ENCODE assay signal across 8 cellular contexts in genomic region chr15:69298697-69299441, GRCh38. TPM values are rescaled to one million over a fixed set of nuclear protein-coding genes. Genes with fewer than 3 reads are reported as not detected.
A peak's percentile ranks its signal among the peaks of the same experiment; 100 is the strongest.
DNase-seq lines count a peak whose midpoint lies in the region; ATAC-seq and TF ChIP-seq lines count a peak whose summit lies in the region.

PAQR5 (plus strand) TSS chr15:69298912; CDS start chr15:69360081, 61,169 bp downstream.

- peak within 1 kb of the TSS; percentile 29 for H3K9ac ChIP-seq in endodermal cell (ENCODE audit: extremely low read depth, low read length, poor library complexity, severe bottlenecking)

- H3K27me3 ChIP-seq in endodermal cell (ENCODE audit: control insufficient read depth, insufficient read depth, low read length, poor library complexity, severe bottlenecking), result peaks cover 21% of the 10 kb centered on the region
- peaks cover 12% of the 10 kb centered on the region for H3K27me3 ChIP-seq in muscle layer of duodenum (ENCODE audit: low read depth, low read length)
- no peaks in the 10 kb centered on the region for H3K27me3 ChIP-seq in aorta (ENCODE audit: control insufficient read depth in 1 of 2, insufficient read depth in 2 of 2, low read length in 1 of 2)
- peaks cover 6 to 10% of the 10 kb centered on the region in 2 donors for H3K27me3 ChIP-seq in uterus

- H3K27ac Mint-ChIP-seq in endodermal cell, result no peak within 1 kb of the TSS

- H3K36me3 ChIP-seq in endodermal cell (ENCODE audit: control insufficient read depth, insufficient read depth, low read length) (peaks cover 12% of the 10 kb centered on the region), muscle layer of duodenum (ENCODE audit: control insufficient read depth in 1 of 2, insufficient read depth in 2 of 2, low read length in 2 of 2) (no peaks in the 10 kb centered on the region), aorta (ENCODE audit: control insufficient read depth in 1 of 2, insufficient read depth in 2 of 2, low read length in 1 of 2) (no peaks in the 10 kb centered on the region), uterus (no peaks in the 10 kb centered on the region)

- DNase-seq in activated T-cell treated with anti-CD3 and anti-CD28 coated beads for 24 hours (ENCODE audit: low read depth) (peak; percentile 9), RWPE1 (ENCODE audit: low spot score) (peak; percentile 71), endodermal cell (peak; percentile 76), aorta (peak; percentile 49 to 76), uterus (no peak)
- no peak for DNase-seq in activated T-cell treated with anti-CD3 and anti-CD28 coated beads, Interleukin-2, amount 50 U/mL, for 1 hour
- DNase-seq in stimulated activated naive CD4-positive, alpha-beta T cell treated with Interleukin-2 at 50 U/mL for 16 hours (lab: John Stamatoyannopoulos, UW), result no peak

- peaks cover 47% of the 10 kb centered on the region for H3K27me3 Mint-ChIP-seq in endodermal cell (ENCODE audit: insufficient read depth)

- peak within 1 kb of the TSS; percentile 60 for H3K4me3 Mint-ChIP-seq in endodermal cell

- peaks cover 28% of the 10 kb centered on the region for H3K4me1 Mint-ChIP-seq in endodermal cell

- WGBS in endodermal cell (ENCODE audit: insufficient coverage in 1 of 2, insufficient read length in 1 of 2), 2 experiments, result 2 to 6% methylated on average over 27 to 74 of the region's 74 CpGs
- 1% methylated on average over 47 to 74 of the region's 74 CpGs for WGBS in aorta, 2 donors

- no peak for TF ChIP-seq POLR2A in uterus (IDR thresholded peaks at IDR 0.05)

- CTCF ChIA-PET in RWPE1 (lab: Yijun Ruan, JAX), result interaction anchor here (0.6 to 1.0 kb wide), 2 partner anchors 96 to 265 kb away, joined by 4 to 5 read pairs; no protein-coding TSS in a partner anchor

- TF ChIP-seq CTCF in RWPE1 (conservative IDR thresholded peaks at IDR 0.05; ENCODE audit: low read depth) (no peak), endodermal cell (conservative IDR thresholded peaks at IDR 0.05) (no peak), uterus (IDR thresholded peaks at IDR 0.05) (no peak)

- H3K4me1 ChIP-seq in endodermal cell (ENCODE audit: control insufficient read depth, insufficient read depth, low read length), result no peaks in the 10 kb centered on the region
- H3K4me1 ChIP-seq in muscle layer of duodenum (ENCODE audit: control insufficient read depth in 1 of 2, insufficient read depth in 2 of 2, low read length in 2 of 2), result peaks cover 0 to 13% of the 10 kb centered on the region in 2 donors
- H3K4me1 ChIP-seq in aorta (ENCODE audit: control insufficient read depth in 1 of 2, insufficient read depth in 2 of 2, low read length in 2 of 2), result no peaks in the 10 kb centered on the region
- peaks cover 0 to 8% of the 10 kb centered on the region in 2 donors for H3K4me1 ChIP-seq in uterus

- POLR2A ChIA-PET in RWPE1 (lab: Yijun Ruan, JAX; ENCODE audit: low non-redundant PET), result no interaction called here

- H3K4me3 ChIP-seq in endodermal cell (ENCODE audit: low read length) (peak within 1 kb of the TSS; percentile 91), muscle layer of duodenum (ENCODE audit: low read depth in 1 of 2, low read length in 2 of 2) (peak within 1 kb of the TSS; percentile 16 to 68), aorta (ENCODE audit: low read length in 2 of 2) (peak within 1 kb of the TSS; percentile 18 to 42), uterus (peak within 1 kb of the TSS in 1 of 2 donors; percentile 28)

- H3K9me3 ChIP-seq in endodermal cell (ENCODE audit: control insufficient read depth, low read length) (no peaks in the 10 kb centered on the region), muscle layer of duodenum (ENCODE audit: control insufficient read depth in 1 of 2, low read length in 2 of 2) (peaks cover 0 to 4% of the 10 kb centered on the region in 2 donors), aorta (ENCODE audit: control insufficient read depth, low read length) (no peaks in the 10 kb centered on the region), uterus (no peaks in the 10 kb centered on the region)

- H3K27ac ChIP-seq in RWPE1, result no peak within 1 kb of the TSS
- H3K27ac ChIP-seq in endodermal cell (ENCODE audit: low read depth, low read length), result no peak within 1 kb of the TSS
- H3K27ac ChIP-seq in muscle layer of duodenum (ENCODE audit: low read length), result no peak within 1 kb of the TSS
- no peak within 1 kb of the TSS for H3K27ac ChIP-seq in aorta (ENCODE audit: low read depth in 1 of 2, low read length in 2 of 2)
- no peak within 1 kb of the TSS for H3K27ac ChIP-seq in uterus

- peaks cover 14% of the 10 kb centered on the region for H3K36me3 Mint-ChIP-seq in endodermal cell (ENCODE audit: low read depth)

- peaks cover 4% of the 10 kb centered on the region for H3K9me3 Mint-ChIP-seq in endodermal cell

- ATAC-seq in aorta (ENCODE audit: low FRiP score), result peak; percentile 44

- intact Hi-C loops in aorta (cut with DNase I) (no loop called here), uterus (cut with DNase I; ENCODE audit: low total_unique reads) (no loop called here)

RNA-seq across cellular contexts. Expression of gene PAQR5, which starts in this region (rescaled TPM):
- 10 to 100 TPM; 43.6 to 55.6 TPM for total RNA-seq in endodermal cell
- 4.9 TPM for polyA plus RNA-seq in endodermal cell (2013, experiment 1 of 2)
- polyA plus RNA-seq in endodermal cell (2013, experiment 2 of 2), result 4.1 TPM
- total RNA-seq in aorta, result 1 to 10 TPM in 1 of 2 donors, under 1 TPM in 1; 0.71 to 1.9 TPM
- polyA plus RNA-seq in aorta, result under 1 TPM; 0.31 to 0.38 TPM
- under 1 TPM in 2 of 4 donors, not detected in 2; 0.28 to 0.61 TPM for total RNA-seq in uterus

Comparison
In these comparisons a context has a peak if more than half of its experiments do, and no peak if none do; other contexts are left out.
1. RNA of gene PAQR5 (total RNA-seq): 43.6 to 55.6 TPM in endodermal cell; 0.71 to 1.9 TPM in aorta and 0.28 to 0.61 TPM in uterus; every median in the first group is over 10 times any median in the second.
2. DNase-seq: peak in activated T-cell treated with anti-CD3 and anti-CD28 coated beads for 24 hours (single experiment), RWPE1 (single experiment), endodermal cell (single experiment) and aorta (2 of 2); none in activated T-cell treated with anti-CD3 and anti-CD28 coated beads, Interleukin-2, amount 50 U/mL, for 1 hour (single experiment), stimulated activated naive CD4-positive, alpha-beta T cell treated with Interleukin-2 at 50 U/mL for 16 hours (single experiment) and uterus (0 of 2).